1 cellular context compared by ENCODE assay signal in genomic region chr17:62413090-62413489, GRCh38. TPM values are rescaled to one million over a fixed set of nuclear protein-coding genes. Genes with fewer than 3 reads are reported as not detected.
"Had no signal": no experiment of that assay in that cellular context is flagged by ENCODE, and none has a peak within 500 bp of the region (broad histone marks: within the 10 kb centered on the region; RNA-seq: fewer than 3 reads in every experiment).

No MANE protein-coding gene starts in this region.

RNA-seq across cellular contexts. Expression of gene EFCAB3, which starts 32.7 kb away (rescaled TPM):
- polyA plus RNA-seq: GM12878 had no signal
